Comparison of ENCODE assay signal across 1 cellular context in the genomic region with DNA sequence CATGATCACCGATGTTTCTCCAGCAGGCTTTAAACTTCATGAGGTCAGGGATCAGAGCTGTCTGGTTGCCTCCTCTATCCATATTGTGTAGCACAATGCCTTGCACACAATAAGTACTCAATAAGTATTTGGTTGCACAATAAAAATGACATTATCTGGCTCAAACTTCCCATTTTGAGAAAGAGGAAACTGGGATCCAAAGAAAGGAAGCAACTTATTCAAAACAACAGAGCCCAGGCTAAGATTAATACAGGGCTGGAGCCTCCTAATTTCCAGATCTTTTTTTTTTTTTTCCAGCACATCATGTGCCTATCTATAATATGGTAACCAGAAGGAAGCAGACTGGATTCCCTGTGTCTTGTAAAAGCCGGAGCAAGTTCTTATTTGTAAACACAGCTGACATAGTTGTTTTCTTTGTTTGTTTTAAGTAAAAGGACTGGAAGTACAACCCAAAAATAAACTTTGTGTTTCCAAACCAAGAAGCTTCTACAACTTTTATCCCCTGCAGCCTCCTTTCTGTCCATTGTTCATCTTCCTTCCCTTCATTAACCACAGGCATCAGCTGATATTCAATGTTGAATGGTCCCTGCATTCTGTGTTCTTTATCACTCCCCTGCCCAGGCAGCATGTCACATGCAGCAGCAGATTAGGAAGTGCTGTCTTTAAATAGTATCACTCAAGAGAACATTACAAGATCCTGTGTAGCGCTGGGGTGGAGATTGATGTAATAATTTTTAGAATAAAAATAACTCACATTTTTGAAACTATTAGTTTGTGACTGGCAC.
TF ChIP-seq lines count a peak whose summit lies in the region.

No MANE protein-coding gene starts in this region.

TF ChIP-seq in WTC11, 78 proteins besides CTCF, POLR2A, EP300 and RAD21 (continued from another document):
- TF ChIP-seq, protein P1, sequence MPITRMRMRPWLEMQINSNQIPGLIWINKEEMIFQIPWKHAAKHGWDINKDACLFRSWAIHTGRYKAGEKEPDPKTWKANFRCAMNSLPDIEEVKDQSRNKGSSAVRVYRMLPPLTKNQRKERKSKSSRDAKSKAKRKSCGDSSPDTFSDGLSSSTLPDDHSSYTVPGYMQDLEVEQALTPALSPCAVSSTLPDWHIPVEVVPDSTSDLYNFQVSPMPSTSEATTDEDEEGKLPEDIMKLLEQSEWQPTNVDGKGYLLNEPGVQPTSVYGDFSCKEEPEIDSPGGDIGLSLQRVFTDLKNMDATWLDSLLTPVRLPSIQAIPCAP (CRISPR knock-in tag; IDR thresholded peaks at IDR 0.05): no peak
